In the genomic region with DNA sequence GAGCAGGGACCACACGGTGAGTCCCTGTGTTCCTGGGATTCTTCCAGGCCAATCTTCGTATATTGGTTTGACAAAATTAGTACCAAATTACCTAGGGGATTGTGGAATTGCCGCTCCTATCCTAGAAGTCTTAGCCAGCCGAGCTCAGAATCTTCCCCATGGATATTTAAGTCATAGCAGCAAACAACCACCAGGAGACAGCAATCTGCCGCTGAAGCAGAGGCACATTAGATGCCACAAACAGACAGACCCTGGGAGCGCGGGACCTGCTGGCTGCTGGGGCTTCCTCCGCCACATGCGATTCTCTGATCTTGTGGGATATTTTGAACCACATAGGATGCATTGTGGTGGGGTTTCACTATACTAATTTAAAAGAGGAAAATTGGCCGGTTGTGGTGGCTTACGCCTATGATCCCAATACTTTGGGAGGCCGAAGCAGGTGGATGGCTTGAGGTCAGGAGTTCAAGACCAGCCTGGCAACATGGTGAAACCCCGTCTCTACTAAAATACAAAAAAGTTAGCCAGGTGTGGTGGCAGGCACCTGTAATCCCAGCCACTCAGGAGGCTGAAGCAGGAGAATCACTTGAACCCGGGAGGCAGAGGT, we compare ENCODE assay signal across 11 cellular contexts. TPM values are rescaled to one million over a fixed set of nuclear protein-coding genes. Genes with fewer than 3 reads are reported as not detected.
DNase-seq lines count a peak whose midpoint lies in the region; ATAC-seq and TF ChIP-seq lines count a peak whose summit lies in the region.
"Had no signal": no experiment of that assay in that cellular context is flagged by ENCODE, and none has a peak within 500 bp of the region (broad histone marks: within the 10 kb centered on the region; RNA-seq: fewer than 3 reads in every experiment).

No MANE protein-coding gene starts in this region.

- H3K4me1 ChIP-seq in heart left ventricle = no peaks in the 10 kb centered on the region
- H3K4me1 ChIP-seq: pancreas had no signal

- no peak for TF ChIP-seq POLR2A in heart left ventricle (IDR thresholded peaks at IDR 0.05)

- H3K4me3 ChIP-seq in AG04449 (ENCODE audit: low read depth, low read length) (no peak overlapping the region), heart left ventricle (no peak overlapping the region)
- H3K4me3 ChIP-seq: pancreas had no signal

- no peaks in the 10 kb centered on the region for H3K36me3 ChIP-seq in heart left ventricle
- H3K36me3 ChIP-seq: pancreas had no signal

- ATAC-seq in heart left ventricle (no peak), GM19397 (IDR thresholded peaks at IDR 0.05; ENCODE audit: unreplicated experiment) (no peak)
- ATAC-seq: pancreas had no signal

- BruUV-seq in Calu3 (replicated peaks; lab: Mats Ljungman, UMichigan) = no TSS peak

- no peaks in the 10 kb centered on the region for H3K36me3 Mint-ChIP-seq in Calu3 (ENCODE audit: insufficient read depth, unreplicated experiment)

- WGBS in heart left ventricle, 4 donors = 53 to 61% (median 59%) methylated on average over 12 to 14 of the region's 14 CpGs

- peak; percentile 47 for TF ChIP-seq CTCF in AG04449 (IDR thresholded peaks at IDR 0.05; ENCODE audit: insufficient read depth, low read length, missing control alignments)
- peak; percentile 51; the same call in 2 of the 3 replicates for TF ChIP-seq CTCF in GM12872 (IDR thresholded peaks at IDR 0.05; ENCODE audit: insufficient read depth, low read depth, low read length)
- peak in 10 of 12 donors; percentile 15 to 47 (median 30) for TF ChIP-seq CTCF in heart left ventricle (IDR thresholded peaks at IDR 0.05)
- TF ChIP-seq CTCF in Calu3 (IDR thresholded peaks at IDR 0.05; ENCODE audit: unreplicated experiment) = no peak

- peaks cover 35% of the 10 kb centered on the region for H3K27me3 Mint-ChIP-seq in Calu3 (ENCODE audit: unreplicated experiment)

- H3K27ac Mint-ChIP-seq in Calu3 (ENCODE audit: unreplicated experiment) = no peak overlapping the region

- peaks cover 0 to 10% (median 0%) of the 10 kb centered on the region in 12 donors for H3K9me3 ChIP-seq in heart left ventricle
- H3K9me3 ChIP-seq: pancreas had no signal

- POLR2A ChIA-PET in AG04449 (lab: Yijun Ruan, JAX) = no interaction called here

- intact Hi-C loops in heart left ventricle (cut with DNase I) = no loop called here
- intact Hi-C loops in Calu3 (cut with micrococcal nuclease; ENCODE audit: unreplicated experiment) = no loop called here

- no peak for DNase-seq in AG04449 (ENCODE audit: low read depth, low spot score)
- peak; percentile 42 for DNase-seq in SK-N-DZ (ENCODE audit: low spot score)
- DNase-seq in heart left ventricle = no peak
- no peak for DNase-seq in Calu3
- no peak for DNase-seq in T-helper 1 cell
- no peak for DNase-seq in NCI-H1105 treated with DMSO at 0.1 percent for 48 hours (lab: John Stamatoyannopoulos, UW)
- DNase-seq: amygdala, NCI-H1694 had no signal

- peaks cover 0 to 51% (median 5%) of the 10 kb centered on the region in 9 donors for H3K27me3 ChIP-seq in heart left ventricle
- H3K27me3 ChIP-seq: pancreas had no signal

- no peaks in the 10 kb centered on the region for H3K4me1 Mint-ChIP-seq in Calu3 (ENCODE audit: low read depth, unreplicated experiment)

- CTCF ChIA-PET in AG04449 (lab: Yijun Ruan, JAX) (interaction anchor here (2.0 to 2.4 kb wide), 2 partner anchors 9 to 14 kb away, joined by 6 to 18 read pairs; no protein-coding TSS in a partner anchor), Calu3 (lab: Charles Lee) (interaction anchor here (0.7 kb wide), 1 partner anchor 77 kb away, joined by 5 read pairs; no protein-coding TSS in a partner anchor)

- no peak overlapping the region for H3K4me3 Mint-ChIP-seq in Calu3 (ENCODE audit: low read depth, unreplicated experiment)

- no peaks in the 10 kb centered on the region for H3K9me3 Mint-ChIP-seq in Calu3 (ENCODE audit: low read depth, unreplicated experiment)

- no peak overlapping the region for H3K27ac ChIP-seq in heart left ventricle
- H3K27ac ChIP-seq: pancreas had no signal

RNA-seq across cellular contexts. Expression of a gene that starts 31.7 kb away (rescaled TPM):
- polyA plus RNA-seq in SK-N-DZ (2014; cell fraction: cytosol; rRNA removed) = 6.3 and 7.6 TPM in 2 replicates
- 2.4 and 4.3 TPM in 2 replicates for polyA plus RNA-seq in SK-N-DZ (2014; cell fraction: nucleus; rRNA removed)
- total RNA-seq in heart left ventricle (10 to 100 TPM; 18.0 to 42.8 (median 36.2) TPM), Calu3 (2022) (11.9 and 13.6 TPM in 2 replicates)
- polyA plus RNA-seq in heart left ventricle = 10 to 100 TPM; 10.7 to 18.5 TPM
